1 cellular context compared by ENCODE assay signal in genomic region chr16:1971678-1972489, GRCh38.
TF ChIP-seq lines count a peak whose summit lies in the region.

Gene TBL3, plus strand, starts transcription at chr16:1972053. Its CDS starts 112 bp downstream, at chr16:1972165.

TF ChIP-seq in GM12878, 131 proteins besides CTCF, POLR2A, EP300 and RAD21 (continued from another document):
- TF ChIP-seq, protein P1, sequence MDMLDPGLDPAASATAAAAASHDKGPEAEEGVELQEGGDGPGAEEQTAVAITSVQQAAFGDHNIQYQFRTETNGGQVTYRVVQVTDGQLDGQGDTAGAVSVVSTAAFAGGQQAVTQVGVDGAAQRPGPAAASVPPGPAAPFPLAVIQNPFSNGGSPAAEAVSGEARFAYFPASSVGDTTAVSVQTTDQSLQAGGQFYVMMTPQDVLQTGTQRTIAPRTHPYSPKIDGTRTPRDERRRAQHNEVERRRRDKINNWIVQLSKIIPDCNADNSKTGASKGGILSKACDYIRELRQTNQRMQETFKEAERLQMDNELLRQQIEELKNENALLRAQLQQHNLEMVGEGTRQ (IDR thresholded peaks at IDR 0.05; ENCODE audit: borderline replicate concordance, low read depth, low read length), result no peak
- TF ChIP-seq RFX5 (IDR thresholded peaks at IDR 0.05; ENCODE audit: low read depth, low read length), result peak; percentile 48; the same call in 1 of the 2 replicates
